In the genomic region with DNA sequence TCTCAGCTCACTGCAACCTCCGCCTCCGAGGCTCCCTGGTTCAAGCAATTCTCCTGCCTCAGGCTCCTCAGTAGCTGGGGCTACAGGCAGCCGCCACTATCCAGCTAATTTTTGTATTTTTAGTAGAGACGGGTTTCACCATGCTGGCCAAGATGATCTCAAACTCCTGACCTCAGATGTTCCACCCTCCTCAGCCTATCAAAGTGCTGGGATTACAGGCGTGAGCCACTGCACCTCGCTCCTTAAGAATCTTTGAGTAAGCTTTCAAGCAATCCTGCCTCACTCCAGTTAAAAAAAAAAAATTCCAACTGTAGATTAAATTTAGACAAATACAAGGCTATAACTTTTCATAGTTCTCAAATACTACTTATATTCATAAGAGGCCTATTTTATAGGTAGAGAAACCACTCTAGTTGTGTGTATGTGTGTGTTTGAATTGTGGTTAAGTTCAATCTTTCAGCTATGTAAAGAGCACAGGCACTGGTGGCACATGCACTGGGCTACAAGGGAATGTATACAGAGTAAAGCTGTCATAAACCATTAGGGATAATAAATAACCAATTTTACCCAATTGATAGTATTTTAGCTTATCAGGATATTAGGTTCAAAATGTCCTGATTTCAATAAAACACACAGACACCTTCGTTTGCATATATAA, we compare ENCODE assay signal across 13 cellular contexts.
"Had no signal": no experiment of that assay in that cellular context is flagged by ENCODE, and none has a peak within 500 bp of the region (broad histone marks: within the 10 kb centered on the region; RNA-seq: fewer than 3 reads in every experiment).

No MANE protein-coding gene starts in this region.

- H3K27ac ChIP-seq: sigmoid colon, spleen, stomach, testis, upper lobe of right lung had no signal

- DNase-seq: activated B cell treated with CpG ODN at 0.5 μM for 24 hours; activated CD4-positive, alpha-beta T cell treated with anti-CD3 and anti-CD28 coated beads, Interleukin-2, amount 10 ng/mL, durations not matched to agents 7 days and 5 days; activated gamma-delta T cell treated with Interleukin-2 at 50 U/mL for 16 hours; activated naive CD8-positive, alpha-beta T cell treated with anti-CD3 and anti-CD28 coated beads for 36 hours; anterior cingulate cortex; effector memory CD4-positive, alpha-beta T cell; kidney glomerular epithelial cell; sigmoid colon; spleen; stomach; T-helper 2 cell; testis; upper lobe of right lung had no signal

- H3K4me1 ChIP-seq: testis had no signal

- ATAC-seq: upper lobe of right lung had no signal

- H3K27me3 ChIP-seq: sigmoid colon, spleen, stomach, testis, upper lobe of right lung had no signal

- H3K9me3 ChIP-seq: sigmoid colon, stomach, testis, upper lobe of right lung had no signal

- H3K4me3 ChIP-seq: sigmoid colon, spleen, stomach, testis, upper lobe of right lung had no signal
